In genomic region chrX:139086243-139086642, GRCh38 we compare ENCODE assay signal across 32 cellular contexts.
"Had no signal": no experiment of that assay in that cellular context is flagged by ENCODE, and none has a peak within 500 bp of the region (broad histone marks: within the 10 kb centered on the region; RNA-seq: fewer than 3 reads in every experiment).

No MANE protein-coding gene starts in this region.

- H3K4me3 Mint-ChIP-seq: activated naive CD8-positive, alpha-beta T cell treated with anti-CD3 and anti-CD28 coated beads for 36 hours; brain; effector memory CD8-positive, alpha-beta T cell; natural killer cell; neural progenitor cell; stimulated activated memory B cell treated with anti-CD40 and anti-IgM and Interleukin-4, amounts not matched to agents 10 μg/mL and 1 μg/mL and 100 μg/mL, for 72 hours; T-helper 1 cell treated with Interleukin-12 subunit alpha and Interleukin-12 subunit beta and Interleukin-4 antibody, amounts not matched to agents 30 μg/mL and 1 μg/mL, for 36 hours had no signal

- H3K9me3 Mint-ChIP-seq: activated naive CD8-positive, alpha-beta T cell treated with anti-CD3 and anti-CD28 coated beads for 36 hours; brain; effector memory CD8-positive, alpha-beta T cell; natural killer cell; neural progenitor cell; stimulated activated memory B cell treated with anti-CD40 and anti-IgM and Interleukin-4, amounts not matched to agents 10 μg/mL and 1 μg/mL and 100 μg/mL, for 72 hours; T-helper 1 cell treated with Interleukin-12 subunit alpha and Interleukin-12 subunit beta and Interleukin-4 antibody, amounts not matched to agents 30 μg/mL and 1 μg/mL, for 36 hours had no signal

- DNase-seq: activated CD4-positive, alpha-beta T cell treated with anti-CD3 and anti-CD28 coated beads, Interleukin-2, amount 50 U/mL, for 1 hour; activated CD4-positive, CD25-positive, alpha-beta regulatory T cell treated with anti-CD3 and anti-CD28 coated beads, Interleukin-2, amount 50 U/mL, for 72 hours; activated CD8-positive, alpha-beta memory T cell treated with anti-CD3 and anti-CD28 coated beads for 24 hours; activated effector memory CD4-positive, alpha-beta T cell treated with Interleukin-2 at 50 U/mL for 16 hours; activated naive CD4-positive, alpha-beta T cell treated with Interleukin-2 at 50 U/mL for 16 hours; activated naive CD8-positive, alpha-beta T cell treated with anti-CD3 and anti-CD28 coated beads for 36 hours; adrenal gland; aorta; cortex of kidney; effector memory CD8-positive, alpha-beta T cell; erythroblast; foreskin melanocyte; left lung; lower lobe of right lung; mesendoderm; natural killer cell; occipital lobe; psoas muscle; sigmoid colon; stimulated activated CD4-positive, alpha-beta T cell treated with anti-CD3 and anti-CD28 coated beads, Interleukin-1b, Interleukin-23, amount 100 ng/mL, for 48 hours; stimulated activated CD4-positive, alpha-beta T cell treated with anti-CD3 and anti-CD28 coated beads, Interleukin-4, amount 100 ng/mL, for 4 hours; stimulated activated CD8-positive, alpha-beta memory T cell treated with anti-CD3 and anti-CD28 coated beads, Interleukin-4, amount 100 ng/mL, for 48 hours; stomach; T-helper 9 cell; thyroid gland; upper lobe of right lung had no signal

- H3K36me3 Mint-ChIP-seq: activated naive CD8-positive, alpha-beta T cell treated with anti-CD3 and anti-CD28 coated beads for 36 hours; brain; natural killer cell; neural progenitor cell; stimulated activated memory B cell treated with anti-CD40 and anti-IgM and Interleukin-4, amounts not matched to agents 10 μg/mL and 1 μg/mL and 100 μg/mL, for 72 hours had no signal

- H3K27me3 Mint-ChIP-seq: activated naive CD8-positive, alpha-beta T cell treated with anti-CD3 and anti-CD28 coated beads for 36 hours; brain; effector memory CD8-positive, alpha-beta T cell; stimulated activated memory B cell treated with anti-CD40 and anti-IgM and Interleukin-4, amounts not matched to agents 10 μg/mL and 1 μg/mL and 100 μg/mL, for 72 hours had no signal

- H3K4me3 ChIP-seq: adrenal gland, cardiac muscle cell, left lung, lower lobe of right lung, neural progenitor cell, psoas muscle, sigmoid colon, smooth muscle cell, stomach, thyroid gland, upper lobe of right lung had no signal

- ATAC-seq: effector memory CD8-positive, alpha-beta T cell; left lung; lower lobe of right lung; natural killer cell; stimulated activated memory B cell treated with anti-CD40 and anti-IgM and Interleukin-4, amounts not matched to agents 10 μg/mL and 1 μg/mL and 100 μg/mL, for 72 hours; upper lobe of right lung had no signal

- H3K27ac Mint-ChIP-seq: activated naive CD8-positive, alpha-beta T cell treated with anti-CD3 and anti-CD28 coated beads for 36 hours; brain; effector memory CD8-positive, alpha-beta T cell; natural killer cell; neural progenitor cell; stimulated activated memory B cell treated with anti-CD40 and anti-IgM and Interleukin-4, amounts not matched to agents 10 μg/mL and 1 μg/mL and 100 μg/mL, for 72 hours; T-helper 1 cell treated with Interleukin-12 subunit alpha and Interleukin-12 subunit beta and Interleukin-4 antibody, amounts not matched to agents 30 μg/mL and 1 μg/mL, for 36 hours had no signal

- H3K4me1 Mint-ChIP-seq: activated naive CD8-positive, alpha-beta T cell treated with anti-CD3 and anti-CD28 coated beads for 36 hours; brain; natural killer cell; neural progenitor cell; stimulated activated memory B cell treated with anti-CD40 and anti-IgM and Interleukin-4, amounts not matched to agents 10 μg/mL and 1 μg/mL and 100 μg/mL, for 72 hours had no signal
